In the genomic region with DNA sequence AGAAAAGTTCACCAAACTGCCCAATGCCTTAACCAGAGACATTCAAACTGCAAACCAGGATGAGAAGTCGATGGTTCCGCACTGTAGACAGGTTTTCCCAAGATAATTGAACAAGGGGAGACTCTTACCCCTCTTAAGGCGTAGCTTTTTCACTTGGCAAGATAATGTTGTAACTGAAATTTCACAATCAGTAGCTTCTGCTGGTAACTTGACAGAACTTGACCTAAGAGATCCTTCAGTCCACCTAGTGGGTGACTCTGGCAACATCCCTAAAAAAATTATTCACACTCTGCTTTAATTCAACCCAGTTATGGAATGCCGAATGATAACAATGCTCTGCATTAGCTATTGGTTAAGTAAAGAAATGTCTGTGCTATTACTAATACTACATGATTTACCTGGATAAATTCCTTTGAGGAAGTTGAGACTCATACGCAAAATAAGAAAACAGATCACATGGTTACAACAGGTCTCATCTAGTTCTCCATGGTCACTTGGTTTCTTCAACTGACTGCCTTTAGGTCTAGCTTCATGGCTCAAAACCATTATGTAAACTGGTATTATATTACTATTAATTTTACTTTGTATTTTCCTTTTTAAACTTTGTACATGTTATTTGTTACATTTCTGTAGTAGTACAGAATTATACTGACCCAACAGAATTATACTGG, we compare ENCODE assay signal across 1 cellular context.
TF ChIP-seq lines count a peak whose summit lies in the region.

No MANE protein-coding gene starts in this region.

TF ChIP-seq in K562, 482 proteins besides CTCF, POLR2A, EP300 and RAD21 (continued from another document):
- TF ChIP-seq, protein P1, sequence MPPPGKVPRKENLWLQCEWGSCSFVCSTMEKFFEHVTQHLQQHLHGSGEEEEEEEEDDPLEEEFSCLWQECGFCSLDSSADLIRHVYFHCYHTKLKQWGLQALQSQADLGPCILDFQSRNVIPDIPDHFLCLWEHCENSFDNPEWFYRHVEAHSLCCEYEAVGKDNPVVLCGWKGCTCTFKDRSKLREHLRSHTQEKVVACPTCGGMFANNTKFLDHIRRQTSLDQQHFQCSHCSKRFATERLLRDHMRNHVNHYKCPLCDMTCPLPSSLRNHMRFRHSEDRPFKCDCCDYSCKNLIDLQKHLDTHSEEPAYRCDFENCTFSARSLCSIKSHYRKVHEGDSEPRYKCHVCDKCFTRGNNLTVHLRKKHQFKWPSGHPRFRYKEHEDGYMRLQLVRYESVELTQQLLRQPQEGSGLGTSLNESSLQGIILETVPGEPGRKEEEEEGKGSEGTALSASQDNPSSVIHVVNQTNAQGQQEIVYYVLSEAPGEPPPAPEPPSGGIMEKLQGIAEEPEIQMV (tag; conservative IDR thresholded peaks at IDR 0.05; ENCODE audit: low read depth), result no peak
- TF ChIP-seq ZNF197 (CRISPR knock-in tag; IDR thresholded peaks at IDR 0.05; ENCODE audit: low read depth), result no peak
- no peak for TF ChIP-seq PCBP2 (IDR thresholded peaks at IDR 0.05; ENCODE audit: low read depth, low read length, poor library complexity, severe bottlenecking)
- TF ChIP-seq, protein P2, sequence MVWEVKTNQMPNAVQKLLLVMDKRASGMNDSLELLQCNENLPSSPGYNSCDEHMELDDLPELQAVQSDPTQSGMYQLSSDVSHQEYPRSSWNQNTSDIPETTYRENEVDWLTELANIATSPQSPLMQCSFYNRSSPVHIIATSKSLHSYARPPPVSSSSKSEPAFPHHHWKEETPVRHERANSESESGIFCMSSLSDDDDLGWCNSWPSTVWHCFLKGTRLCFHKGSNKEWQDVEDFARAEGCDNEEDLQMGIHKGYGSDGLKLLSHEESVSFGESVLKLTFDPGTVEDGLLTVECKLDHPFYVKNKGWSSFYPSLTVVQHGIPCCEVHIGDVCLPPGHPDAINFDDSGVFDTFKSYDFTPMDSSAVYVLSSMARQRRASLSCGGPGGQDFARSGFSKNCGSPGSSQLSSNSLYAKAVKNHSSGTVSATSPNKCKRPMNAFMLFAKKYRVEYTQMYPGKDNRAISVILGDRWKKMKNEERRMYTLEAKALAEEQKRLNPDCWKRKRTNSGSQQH (CRISPR knock-in tag; IDR thresholded peaks at IDR 0.05), result no peak
- no peak for TF ChIP-seq ZNF644 (tag; IDR thresholded peaks at IDR 0.05; ENCODE audit: low read depth)
- no peak for TF ChIP-seq MTA3 (IDR thresholded peaks at IDR 0.05; ENCODE audit: borderline replicate concordance)
- no peak for TF ChIP-seq ETV1 (tag; conservative IDR thresholded peaks at IDR 0.05; ENCODE audit: low read depth)
- TF ChIP-seq HDAC8 (tag; IDR thresholded peaks at IDR 0.05), result no peak
- no peak for TF ChIP-seq RFX1 (IDR thresholded peaks at IDR 0.05)
- TF ChIP-seq NR2C1 (IDR thresholded peaks at IDR 0.05), result no peak
- no peak for TF ChIP-seq NR2C1 (tag; IDR thresholded peaks at IDR 0.05)
- TF ChIP-seq, protein P3, sequence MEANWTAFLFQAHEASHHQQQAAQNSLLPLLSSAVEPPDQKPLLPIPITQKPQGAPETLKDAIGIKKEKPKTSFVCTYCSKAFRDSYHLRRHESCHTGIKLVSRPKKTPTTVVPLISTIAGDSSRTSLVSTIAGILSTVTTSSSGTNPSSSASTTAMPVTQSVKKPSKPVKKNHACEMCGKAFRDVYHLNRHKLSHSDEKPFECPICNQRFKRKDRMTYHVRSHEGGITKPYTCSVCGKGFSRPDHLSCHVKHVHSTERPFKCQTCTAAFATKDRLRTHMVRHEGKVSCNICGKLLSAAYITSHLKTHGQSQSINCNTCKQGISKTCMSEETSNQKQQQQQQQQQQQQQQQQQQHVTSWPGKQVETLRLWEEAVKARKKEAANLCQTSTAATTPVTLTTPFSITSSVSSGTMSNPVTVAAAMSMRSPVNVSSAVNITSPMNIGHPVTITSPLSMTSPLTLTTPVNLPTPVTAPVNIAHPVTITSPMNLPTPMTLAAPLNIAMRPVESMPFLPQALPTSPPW (CRISPR knock-in tag; IDR thresholded peaks at IDR 0.05), result no peak
- TF ChIP-seq ZNF668 (CRISPR knock-in tag; IDR thresholded peaks at IDR 0.05), result no peak
- TF ChIP-seq CEBPG (CRISPR knock-in tag; IDR thresholded peaks at IDR 0.05), result peak; percentile 89
- TF ChIP-seq CEBPG (tag; conservative IDR thresholded peaks at IDR 0.05 in 1 of 2, IDR thresholded peaks at IDR 0.05 in 1 of 2), result peak; percentile 92 to 97
- no peak for TF ChIP-seq ZBTB7A (IDR thresholded peaks at IDR 0.05; ENCODE audit: borderline replicate concordance, control insufficient read depth, low read depth, low read length)
- TF ChIP-seq ADNP (tag; IDR thresholded peaks at IDR 0.05), result no peak
- no peak for TF ChIP-seq CHD4 (IDR thresholded peaks at IDR 0.05; ENCODE audit: insufficient read depth, insufficient replicate concordance, low read depth, low read length, poor library complexity, severe bottlenecking)
- TF ChIP-seq TOE1 (IDR thresholded peaks at IDR 0.05; ENCODE audit: borderline replicate concordance), result no peak
- no peak for TF ChIP-seq TOE1 (CRISPR knock-in tag; IDR thresholded peaks at IDR 0.05; ENCODE audit: borderline replicate concordance, low read depth)
- TF ChIP-seq SMAD2 (IDR thresholded peaks at IDR 0.05; ENCODE audit: low read depth, low read length), result no peak
